1 cellular context compared by ENCODE assay signal in genomic region chr6:43978473-43979360, GRCh38.
TF ChIP-seq lines count a peak whose summit lies in the region.

No MANE protein-coding gene starts in this region.

TF ChIP-seq in GM23338, 12 proteins besides CTCF, POLR2A, EP300 and RAD21 (continued from another document):
- no peak for TF ChIP-seq REST (IDR thresholded peaks at IDR 0.05; ENCODE audit: unreplicated experiment)
- TF ChIP-seq POLR2AphosphoS5 (IDR thresholded peaks at IDR 0.05; ENCODE audit: low read depth): no peak
- no peak for TF ChIP-seq ZNF462 (CRISPR knock-in tag; IDR thresholded peaks at IDR 0.05)
- no peak for TF ChIP-seq NANOG (IDR thresholded peaks at IDR 0.05; ENCODE audit: borderline replicate concordance)
- TF ChIP-seq STAT1 (IDR thresholded peaks at IDR 0.05; ENCODE audit: unreplicated experiment): no peak
- no peak for TF ChIP-seq CREB1 (CRISPR knock-in tag; IDR thresholded peaks at IDR 0.05; ENCODE audit: low read depth)
- no peak for TF ChIP-seq ETS1 (IDR thresholded peaks at IDR 0.05)
- no peak for TF ChIP-seq ZNF114 (CRISPR knock-in tag; IDR thresholded peaks at IDR 0.05)
- TF ChIP-seq JUNB (IDR thresholded peaks at IDR 0.05; ENCODE audit: unreplicated experiment): no peak
- TF ChIP-seq ZNF331 (CRISPR knock-in tag; IDR thresholded peaks at IDR 0.05; ENCODE audit: low read depth): no peak
- no peak for TF ChIP-seq EZH2 (IDR thresholded peaks at IDR 0.05; ENCODE audit: low read depth, unreplicated experiment)
